19 cellular contexts compared by ENCODE assay signal in genomic region chr17:29630630-29631193, GRCh38.
"Had no signal": no experiment of that assay in that cellular context is flagged by ENCODE, and none has a peak within 500 bp of the region (broad histone marks: within the 10 kb centered on the region; RNA-seq: fewer than 3 reads in every experiment).

No MANE protein-coding gene starts in this region.

- H3K79me2 ChIP-seq: parathyroid adenoma had no signal

- H2AFZ ChIP-seq: parathyroid adenoma had no signal

- DNase-seq: activated CD4-positive, alpha-beta T cell treated with anti-CD3 and anti-CD28 coated beads for 48 hours; activated CD8-positive, alpha-beta memory T cell treated with anti-CD3 and anti-CD28 coated beads for 24 hours; activated effector memory CD4-positive, alpha-beta T cell treated with Interleukin-2 at 50 U/mL for 16 hours; activated T-cell treated with anti-CD3 and anti-CD28 coated beads for 4 hours; adrenal gland; hippocampal formation; natural killer cell; retina; SIG-M5; stimulated activated CD4-positive, alpha-beta T cell treated with anti-CD3 and anti-CD28 coated beads, Interleukin-15, amount 100 ng/mL, for 24 hours; stimulated activated CD4-positive, alpha-beta T cell treated with anti-CD3 and anti-CD28 coated beads, Interleukin-4, amount 100 ng/mL, for 1 hour; stimulated activated naive CD4-positive, alpha-beta T cell; T-helper 2 cell had no signal

- H3K27ac ChIP-seq: adrenal gland, esophagus muscularis mucosa, neutrophil, parathyroid adenoma, skin epidermis had no signal

- H3K27me3 ChIP-seq: adrenal gland, esophagus muscularis mucosa, neutrophil had no signal

- H3K9ac ChIP-seq: parathyroid adenoma had no signal

- H3K4me3 Mint-ChIP-seq: natural killer cell, WTC11 had no signal

- H3K9me3 ChIP-seq: adrenal gland, esophagus muscularis mucosa, neutrophil had no signal

- H3K9me3 Mint-ChIP-seq: natural killer cell, WTC11 had no signal

- H3K4me3 ChIP-seq: adrenal gland, esophagus muscularis mucosa, skin epidermis had no signal

- H3K4me1 ChIP-seq: adrenal gland had no signal

- H3K27ac Mint-ChIP-seq: WTC11 had no signal

- ATAC-seq: left lobe of liver, natural killer cell, WTC11 had no signal
